8 cellular contexts compared by ENCODE assay signal in the genomic region with DNA sequence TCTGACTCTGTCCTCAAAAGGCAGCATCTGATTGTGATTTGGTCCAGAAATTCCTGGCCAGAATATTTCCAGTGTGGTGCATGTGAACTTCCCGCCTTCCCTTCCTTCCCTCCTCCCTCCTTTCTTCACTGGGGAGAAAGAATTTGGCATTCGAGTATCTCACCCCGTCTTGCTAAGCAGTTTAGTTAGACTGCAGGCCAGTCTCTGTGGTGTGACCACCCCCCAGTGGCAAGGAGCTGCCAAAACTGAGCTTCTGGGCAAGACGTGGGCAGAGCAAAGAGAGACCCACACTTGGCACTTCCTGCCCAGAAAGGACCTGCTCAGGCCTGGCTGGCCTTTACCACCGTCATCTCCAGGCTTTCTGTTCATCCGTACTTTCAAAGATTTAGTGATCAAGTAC. TPM values are rescaled to one million over a fixed set of nuclear protein-coding genes. Genes with fewer than 3 reads are reported as not detected.
DNase-seq lines count a peak whose midpoint lies in the region; ATAC-seq and TF ChIP-seq lines count a peak whose summit lies in the region.

No MANE protein-coding gene starts in this region.

- DNase-seq in AG08395 (ENCODE audit: low spot score) (peak; percentile 75), fibroblast of the aortic adventitia (ENCODE audit: low read depth) (peak; percentile 55), sigmoid colon (no peak), NCI-H146 (lab: John Stamatoyannopoulos, UW) (no peak), NCI-H2029 treated with DMSO at 0.1 percent for 48 hours (lab: John Stamatoyannopoulos, UW) (no peak), NCI-H748 (lab: John Stamatoyannopoulos, UW; ENCODE audit: unreplicated experiment) (no peak)
- DNase-seq in activated CD4-positive, alpha-beta T cell treated with anti-CD3 and anti-CD28 coated beads, Interleukin-2, amount 50 U/mL, for 1 hour: peak; percentile 42

- no peaks in the 10 kb centered on the region for H3K9me3 ChIP-seq in sigmoid colon

- no peak overlapping the region for H3K4me3 ChIP-seq in fibroblast of the aortic adventitia (ENCODE audit: low read depth, low read length)
- no peak overlapping the region for H3K4me3 ChIP-seq in sigmoid colon

- no peaks in the 10 kb centered on the region for H3K36me3 ChIP-seq in sigmoid colon

- WGBS in sigmoid colon, 2 donors: 51 to 53% methylated on average over 6 of the region's 6 CpGs

- peaks cover 0 to 18% (median 6%) of the 10 kb centered on the region in 4 donors for H3K4me1 ChIP-seq in sigmoid colon

- no peak for TF ChIP-seq EP300 in sigmoid colon (IDR thresholded peaks at IDR 0.05)

- no peak for TF ChIP-seq POLR2A in sigmoid colon (IDR thresholded peaks at IDR 0.05)

- TF ChIP-seq CTCF in fibroblast of the aortic adventitia (IDR thresholded peaks at IDR 0.05; ENCODE audit: insufficient read depth, low read length) (peak; percentile 45), sigmoid colon (IDR thresholded peaks at IDR 0.05) (peak in 3 of 4 experiments; percentile 30 to 43 (median 40))

- ATAC-seq in GM21723 (IDR thresholded peaks at IDR 0.05; ENCODE audit: unreplicated experiment): peak; percentile 52

- H3K27me3 ChIP-seq in sigmoid colon: no peaks in the 10 kb centered on the region

- intact Hi-C loops in sigmoid colon (cut with DNase I): no loop called here

- H3K27ac ChIP-seq in sigmoid colon: no peak overlapping the region

RNA-seq across cellular contexts. Expression of gene SNX20, which starts 36.4 kb away (rescaled TPM):
- total RNA-seq in fibroblast of the aortic adventitia (ENCODE audit: low replicate concordance) (not detected in 2 replicates), sigmoid colon (1 to 10 TPM; 1.5 to 1.9 (median 1.8) TPM)
- 1 to 10 TPM in 1 of 3 donors, under 1 TPM in 2; 0.60 to 9.3 (median 0.92) TPM for polyA plus RNA-seq in sigmoid colon

RNA-seq across cellular contexts. Expression of gene NOD2, which starts 48.7 kb away (rescaled TPM):
- total RNA-seq in fibroblast of the aortic adventitia (ENCODE audit: low replicate concordance): not detected in 2 replicates
- total RNA-seq in sigmoid colon: 1 to 10 TPM; 2.5 to 3.0 (median 2.7) TPM
- under 1 TPM; 0.23 to 0.76 (median 0.60) TPM for polyA plus RNA-seq in sigmoid colon

Comparison
In these comparisons a context has a peak if more than half of its experiments do, and no peak if none do; other contexts are left out.
1. DNase-seq: peak in AG08395 (single experiment), activated CD4-positive, alpha-beta T cell treated with anti-CD3 and anti-CD28 coated beads, Interleukin-2, amount 50 U/mL, for 1 hour (single experiment) and fibroblast of the aortic adventitia (single experiment); none in sigmoid colon (single experiment), NCI-H146 (single experiment), NCI-H2029 treated with DMSO at 0.1 percent for 48 hours (single experiment) and NCI-H748 (single experiment).